ENCODE assay signal across 2 cellular contexts in the genomic region with DNA sequence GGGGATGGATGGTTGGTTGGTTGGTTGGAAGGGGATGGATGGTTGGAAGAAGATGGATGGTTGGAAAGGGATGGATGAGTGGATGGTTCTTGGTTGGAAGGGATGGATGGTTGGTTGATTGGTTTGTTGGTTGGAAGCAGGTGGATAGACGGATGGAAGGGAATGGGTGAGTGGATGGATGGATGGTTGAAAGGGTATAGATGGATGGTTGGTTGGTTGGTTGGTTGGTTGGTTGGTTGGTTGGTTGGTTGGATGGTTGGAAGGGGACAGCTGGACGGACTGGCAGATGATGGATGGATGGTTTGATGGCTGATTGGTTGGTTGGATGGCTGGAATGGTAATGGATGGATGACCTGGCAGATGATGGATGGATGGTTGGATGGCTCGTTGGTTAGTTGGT.
TF ChIP-seq lines count a peak whose summit lies in the region.

No MANE protein-coding gene starts in this region.

TF ChIP-seq in IMR-90, 13 proteins besides CTCF, POLR2A, EP300 and RAD21:
- TF ChIP-seq RFX5 (IDR thresholded peaks at IDR 0.05; ENCODE audit: low read depth, low read length) (no peak), MXI1 (IDR thresholded peaks at IDR 0.05; ENCODE audit: borderline replicate concordance, low read depth, low read length) (no peak)

TF ChIP-seq in H1, 55 proteins besides CTCF, POLR2A, EP300 and RAD21:
- no peak for TF ChIP-seq SIRT6 (IDR thresholded peaks at IDR 0.05; ENCODE audit: low read length)
- no peak for TF ChIP-seq SAP30 (IDR thresholded peaks at IDR 0.05; ENCODE audit: insufficient read depth, insufficient replicate concordance, low read length)
- TF ChIP-seq CHD2 (IDR thresholded peaks at IDR 0.05; ENCODE audit: low read length), result no peak
- no peak for TF ChIP-seq NANOG (IDR thresholded peaks at IDR 0.05; ENCODE audit: insufficient read depth, low read depth, low read length, poor library complexity, severe bottlenecking)
- TF ChIP-seq SP1 (IDR thresholded peaks at IDR 0.05; ENCODE audit: low read depth, low read length), result no peak
- TF ChIP-seq, protein P1, sequence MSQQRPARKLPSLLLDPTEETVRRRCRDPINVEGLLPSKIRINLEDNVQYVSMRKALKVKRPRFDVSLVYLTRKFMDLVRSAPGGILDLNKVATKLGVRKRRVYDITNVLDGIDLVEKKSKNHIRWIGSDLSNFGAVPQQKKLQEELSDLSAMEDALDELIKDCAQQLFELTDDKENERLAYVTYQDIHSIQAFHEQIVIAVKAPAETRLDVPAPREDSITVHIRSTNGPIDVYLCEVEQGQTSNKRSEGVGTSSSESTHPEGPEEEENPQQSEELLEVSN (IDR thresholded peaks at IDR 0.05), result no peak
- TF ChIP-seq FOSL1 (IDR thresholded peaks at IDR 0.05; ENCODE audit: insufficient read depth, low read depth, low read length), result no peak
- TF ChIP-seq BRCA1 (IDR thresholded peaks at IDR 0.05; ENCODE audit: low read depth, low read length), result no peak
- no peak for TF ChIP-seq SIN3A (conservative IDR thresholded peaks at IDR 0.05 in 1 of 2, IDR thresholded peaks at IDR 0.05 in 1 of 2; ENCODE audit: low read depth in 1 of 2, low read length in 2 of 2)
- no peak for TF ChIP-seq BACH1 (IDR thresholded peaks at IDR 0.05; ENCODE audit: low read length)
- no peak for TF ChIP-seq YY1 (IDR thresholded peaks at IDR 0.05; ENCODE audit: low read depth, low read length)
- TF ChIP-seq KDM1A (IDR thresholded peaks at IDR 0.05; ENCODE audit: borderline replicate concordance, low read length), result no peak
- no peak for TF ChIP-seq SRF (IDR thresholded peaks at IDR 0.05; ENCODE audit: low read depth, low read length)
- no peak for TF ChIP-seq HDAC6 (IDR thresholded peaks at IDR 0.05; ENCODE audit: low read depth, low read length)
- TF ChIP-seq JUND (IDR thresholded peaks at IDR 0.05; ENCODE audit: low read length), result no peak
- no peak for TF ChIP-seq PHF8 (conservative IDR thresholded peaks at IDR 0.05; ENCODE audit: low read depth, low read length)
- TF ChIP-seq, protein P2, sequence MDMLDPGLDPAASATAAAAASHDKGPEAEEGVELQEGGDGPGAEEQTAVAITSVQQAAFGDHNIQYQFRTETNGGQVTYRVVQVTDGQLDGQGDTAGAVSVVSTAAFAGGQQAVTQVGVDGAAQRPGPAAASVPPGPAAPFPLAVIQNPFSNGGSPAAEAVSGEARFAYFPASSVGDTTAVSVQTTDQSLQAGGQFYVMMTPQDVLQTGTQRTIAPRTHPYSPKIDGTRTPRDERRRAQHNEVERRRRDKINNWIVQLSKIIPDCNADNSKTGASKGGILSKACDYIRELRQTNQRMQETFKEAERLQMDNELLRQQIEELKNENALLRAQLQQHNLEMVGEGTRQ (IDR thresholded peaks at IDR 0.05; ENCODE audit: low read length), result no peak
- TF ChIP-seq CBX8 (IDR thresholded peaks at IDR 0.05; ENCODE audit: borderline replicate concordance, low read depth, low read length), result no peak
- no peak for TF ChIP-seq TAF7 (optimal IDR thresholded peaks at IDR 0.05; ENCODE audit: borderline replicate concordance, low read depth, low read length)
- no peak for TF ChIP-seq TBP (IDR thresholded peaks at IDR 0.05; ENCODE audit: low read depth, low read length)
